In the genomic region with DNA sequence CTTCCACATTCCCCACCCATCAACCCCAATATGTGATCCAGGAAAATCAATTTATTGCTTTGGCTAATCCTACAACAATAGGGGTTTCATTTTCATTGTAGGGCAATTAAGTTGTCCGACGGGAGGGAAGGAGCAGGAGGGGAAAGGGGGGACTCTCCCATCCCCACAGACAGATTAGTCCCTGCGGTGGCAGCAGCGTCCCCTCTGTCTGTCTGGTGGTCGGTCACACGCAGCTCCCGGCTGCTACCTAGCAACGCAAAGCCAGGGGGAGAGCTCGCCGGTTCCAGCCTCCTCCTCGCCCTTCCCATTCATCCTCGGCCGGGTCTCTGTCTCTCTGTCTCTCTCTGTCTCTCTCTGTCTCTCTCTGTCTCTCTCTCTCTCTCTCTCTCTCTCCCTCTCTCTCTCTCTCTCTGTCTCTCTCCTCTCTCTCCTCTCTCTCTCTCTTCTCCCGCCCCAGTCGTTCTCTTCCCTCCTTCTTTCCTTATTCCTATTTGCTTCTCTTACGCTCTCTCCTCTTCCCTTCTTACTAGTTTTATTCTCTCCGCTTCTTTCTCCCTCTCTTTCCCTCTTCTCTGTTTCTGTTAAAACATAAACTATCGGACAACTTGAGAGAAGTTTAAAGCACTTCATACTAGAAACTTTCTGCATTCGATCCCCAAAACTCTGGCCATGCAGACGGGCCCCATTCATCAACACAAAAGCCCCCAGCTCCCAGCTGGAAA, we compare ENCODE assay signal across 9 cellular contexts.
DNase-seq lines count a peak whose midpoint lies in the region; ATAC-seq, FAIRE-seq and TF ChIP-seq lines count a peak whose summit lies in the region.
"Had no signal": no experiment of that assay in that cellular context is flagged by ENCODE, and none has a peak within 500 bp of the region (broad histone marks: within the 10 kb centered on the region; RNA-seq: fewer than 3 reads in every experiment).

No MANE protein-coding gene starts in this region.

- ATAC-seq in GM19397 (IDR thresholded peaks at IDR 0.05; ENCODE audit: unreplicated experiment) (no peak), GM18511 (IDR thresholded peaks at IDR 0.05; ENCODE audit: unreplicated experiment) (no peak)

- no peak overlapping the region for H3K27ac ChIP-seq in neutrophil

- FAIRE-seq in endometrium (lab: Jason Lieb, UNC), result peak; percentile 31
- FAIRE-seq: colon had no signal

- no peaks in the 10 kb centered on the region for H3K36me3 ChIP-seq in neutrophil

- DNase-seq in AG20443 (ENCODE audit: low spot score), result peak; percentile 17
- peak; percentile 25 for DNase-seq in HuH-7.5 (ENCODE audit: low spot score)
- no peak for DNase-seq in activated gamma-delta T cell (lab: John Stamatoyannopoulos, UW)
- no peak for DNase-seq in activated CD4-positive, CD25-positive, alpha-beta regulatory T cell treated with anti-CD3 and anti-CD28 coated beads, Interleukin-2, amount 50 U/mL, for 72 hours

- H3K9me3 ChIP-seq in neutrophil, result no peaks in the 10 kb centered on the region

- H3K4me1 ChIP-seq in neutrophil (ENCODE audit: control insufficient read depth in 1 of 2, insufficient read depth in 1 of 2, low read depth in 1 of 2, low read length in 1 of 2), result peaks cover 43 to 45% of the 10 kb centered on the region in 2 experiments

- no peak for TF ChIP-seq CTCF in neutrophil (IDR thresholded peaks at IDR 0.05)

- H3K27me3 ChIP-seq in neutrophil, result peaks cover 91% of the 10 kb centered on the region

- H3K4me3 ChIP-seq in neutrophil (ENCODE audit: low read depth in 1 of 2, low read length in 1 of 2), result peak overlapping the region; percentile 55 to 68

Comparison
In these comparisons a context has a peak if more than half of its experiments do, and no peak if none do; other contexts are left out.
1. DNase-seq: peak in AG20443 (single experiment) and HuH-7.5 (single experiment); none in activated gamma-delta T cell (single experiment) and activated CD4-positive, CD25-positive, alpha-beta regulatory T cell treated with anti-CD3 and anti-CD28 coated beads, Interleukin-2, amount 50 U/mL, for 72 hours (single experiment).